In genomic region chr16:17058471-17058870, GRCh38 we compare ENCODE assay signal across 23 cellular contexts.
"Had no signal": no experiment of that assay in that cellular context is flagged by ENCODE, and none has a peak within 500 bp of the region (broad histone marks: within the 10 kb centered on the region; RNA-seq: fewer than 3 reads in every experiment).

No MANE protein-coding gene starts in this region.

- H3K27me3 Mint-ChIP-seq: memory B cell, progenitor cell of endocrine pancreas had no signal

- H3K9me3 Mint-ChIP-seq: memory B cell, natural killer cell had no signal

- H3K36me3 Mint-ChIP-seq: natural killer cell, neural progenitor cell had no signal

- H3K27me3 ChIP-seq: neural progenitor cell, ovary, right atrium auricular region, right lobe of liver, stomach, testis, thyroid gland, transverse colon, upper lobe of left lung, vagina had no signal

- H3K4me2 ChIP-seq: neural progenitor cell, smooth muscle cell had no signal

- H3K4me1 ChIP-seq: left ventricle myocardium inferior, right atrium auricular region, right lobe of liver, stomach, testis, thyroid gland, transverse colon, upper lobe of left lung, vagina had no signal

- H3K4me3 ChIP-seq: left ventricle myocardium inferior, neural progenitor cell, ovary, right atrium auricular region, right lobe of liver, smooth muscle cell, stomach, testis, thyroid gland, transverse colon, upper lobe of left lung, vagina had no signal

- H3K9ac ChIP-seq: neural progenitor cell had no signal

- H2AFZ ChIP-seq: neural progenitor cell had no signal

- DNase-seq: islet precursor cell; left ventricle myocardium inferior; natural killer cell; nephron progenitor cell; occipital lobe; ovary; right lobe of liver; stimulated activated CD4-positive, alpha-beta T cell treated with anti-CD3 and anti-CD28 coated beads, Interleukin-1b, Interleukin-23, amount 100 ng/mL, for 48 hours; stimulated activated CD4-positive, alpha-beta T cell treated with anti-CD3 and anti-CD28 coated beads, Interleukin-4, amount 100 ng/mL, for 1 hour; stimulated activated naive B cell treated with anti-CD40 and anti-IgM and Interleukin-4, amounts not matched to agents 10 μg/mL and 1 μg/mL and 100 μg/mL, for 72 hours; stimulated activated naive CD8-positive, alpha-beta T cell treated with anti-CD3 and anti-CD28 coated beads, Interleukin-15, Interleukin-2, amounts not matched to agents 100 U/mL and 50 U/mL, for 24 hours; stomach; testis; thyroid gland; transverse colon had no signal

- H3K4me1 Mint-ChIP-seq: natural killer cell, nephron progenitor cell had no signal

- H3K27ac Mint-ChIP-seq: memory B cell; natural killer cell; nephron progenitor cell; neural progenitor cell; progenitor cell of endocrine pancreas; stimulated activated naive B cell treated with anti-CD40 and anti-IgM and Interleukin-4, amounts not matched to agents 10 μg/mL and 1 μg/mL and 100 μg/mL, for 72 hours had no signal

- H3K27ac ChIP-seq: left ventricle myocardium inferior, neural progenitor cell, neutrophil, ovary, right atrium auricular region, right lobe of liver, stomach, testis, thyroid gland, transverse colon, upper lobe of left lung, vagina had no signal

- H3K9me3 ChIP-seq: neutrophil, ovary, right lobe of liver, testis, thyroid gland, transverse colon, upper lobe of left lung, vagina had no signal

- H3K36me3 ChIP-seq: left ventricle myocardium inferior, neural progenitor cell, neutrophil, ovary, right atrium auricular region, right lobe of liver, stomach, thyroid gland, transverse colon, upper lobe of left lung, vagina had no signal

- H3K4me3 Mint-ChIP-seq: memory B cell; natural killer cell; nephron progenitor cell; neural progenitor cell; stimulated activated naive B cell treated with anti-CD40 and anti-IgM and Interleukin-4, amounts not matched to agents 10 μg/mL and 1 μg/mL and 100 μg/mL, for 72 hours had no signal

- ATAC-seq: natural killer cell; right lobe of liver; stimulated activated naive B cell treated with anti-CD40 and anti-IgM and Interleukin-4, amounts not matched to agents 10 μg/mL and 1 μg/mL and 100 μg/mL, for 72 hours; stimulated activated naive CD8-positive, alpha-beta T cell treated with anti-CD3 and anti-CD28 coated beads, Interleukin-15, Interleukin-2, amounts not matched to agents 100 U/mL and 50 U/mL, for 24 hours had no signal
